Comparison of ENCODE assay signal across 8 cellular contexts in genomic region chr5:58459860-58460726, GRCh38. TPM values are rescaled to one million over a fixed set of nuclear protein-coding genes. Genes with fewer than 3 reads are reported as not detected.
DNase-seq lines count a peak whose midpoint lies in the region; ATAC-seq and TF ChIP-seq lines count a peak whose summit lies in the region.

Gene PLK2, minus strand, starts transcription at chr5:58460086. Its CDS starts 127 bp downstream, at chr5:58459959.

- no peaks in the 10 kb centered on the region for H3K27me3 ChIP-seq in suprapubic skin

- TF ChIP-seq POLR2A in suprapubic skin (IDR thresholded peaks at IDR 0.05) = peak; percentile 95 to 98

- ATAC-seq in GM21367 (IDR thresholded peaks at IDR 0.05; ENCODE audit: unreplicated experiment) = peak; percentile 73
- peak; percentile 87 for ATAC-seq in omental fat pad (ENCODE audit: low FRiP score)

- peaks cover 9% of the 10 kb centered on the region for H3K36me3 ChIP-seq in suprapubic skin

- H3K9me3 ChIP-seq in suprapubic skin = no peaks in the 10 kb centered on the region

- H3K4me3 ChIP-seq in suprapubic skin = peak within 1 kb of the TSS; percentile 75

- no peak for TF ChIP-seq CTCF in omental fat pad (IDR thresholded peaks at IDR 0.05)
- TF ChIP-seq CTCF in suprapubic skin (IDR thresholded peaks at IDR 0.05) = peak; percentile 20 to 33

- peaks cover 41% of the 10 kb centered on the region for H3K4me1 ChIP-seq in suprapubic skin

- H3K27ac ChIP-seq in suprapubic skin = peak within 1 kb of the TSS; percentile 92

- peak; percentile 29 for DNase-seq in DMS114 treated with DMSO at 0.1 percent for 48 hours (lab: John Stamatoyannopoulos, UW; ENCODE audit: unreplicated experiment)
- peak; percentile 92 for DNase-seq in HT-29 (ENCODE audit: low spot score)
- peak; percentile 89 for DNase-seq in SK-N-DZ (ENCODE audit: low spot score)
- DNase-seq in activated naive CD4-positive, alpha-beta T cell treated with anti-CD3 and anti-CD28 coated beads, Interleukin-2, amount 50 U/mL, for 16 hours = peak; percentile 91
- peak; percentile 94 for DNase-seq in globus pallidus (ENCODE audit: low spot score)
- peak; percentile 97 for DNase-seq in omental fat pad (ENCODE audit: low spot score)
- DNase-seq in suprapubic skin (ENCODE audit: low spot score in 2 of 2) = peak; percentile 97 to 98

- no peak for TF ChIP-seq EP300 in suprapubic skin (IDR thresholded peaks at IDR 0.05)

- WGBS in suprapubic skin = 0% methylated on average over 5 of the region's 99 CpGs

RNA-seq across cellular contexts. Expression of gene PLK2, which starts in this region (rescaled TPM):
- 984 and 1,144 TPM in 2 replicates for total RNA-seq in HT-29 (2014; rRNA removed; shearing (Covaris generic))
- polyA plus RNA-seq in SK-N-DZ (2014; cell fraction: cytosol; rRNA removed) = 4.3 and 4.8 TPM in 2 replicates
- polyA plus RNA-seq in SK-N-DZ (2014; cell fraction: nucleus; rRNA removed) = 15.5 and 16.6 TPM in 2 replicates
- 100 to 1,000 TPM in 2 of 4 donors, 10 to 100 TPM in 2; 27.2 to 126 (median 90.9) TPM for total RNA-seq in omental fat pad
- 100 to 1,000 TPM; 156 to 567 (median 328) TPM for total RNA-seq in suprapubic skin

Comparison
In these comparisons a context has a peak if more than half of its experiments do, and no peak if none do; other contexts are left out.
1. Peak in every context shown above with its lines: DNase-seq, ATAC-seq, H3K4me3 ChIP-seq and H3K27ac ChIP-seq.
2. DNase-seq: peak in every context shown above with its lines; median percentile 98 in suprapubic skin; 97 in omental fat pad; 94 in globus pallidus; 92 in HT-29; 91 in activated naive CD4-positive, alpha-beta T cell treated with anti-CD3 and anti-CD28 coated beads, Interleukin-2, amount 50 U/mL, for 16 hours; 89 in SK-N-DZ; 29 in DMS114 treated with DMSO at 0.1 percent for 48 hours.
3. CTCF ChIP-seq: peak in suprapubic skin (2 of 2); none in omental fat pad (0 of 3).